ENCODE assay signal across 8 cellular contexts in the genomic region with DNA sequence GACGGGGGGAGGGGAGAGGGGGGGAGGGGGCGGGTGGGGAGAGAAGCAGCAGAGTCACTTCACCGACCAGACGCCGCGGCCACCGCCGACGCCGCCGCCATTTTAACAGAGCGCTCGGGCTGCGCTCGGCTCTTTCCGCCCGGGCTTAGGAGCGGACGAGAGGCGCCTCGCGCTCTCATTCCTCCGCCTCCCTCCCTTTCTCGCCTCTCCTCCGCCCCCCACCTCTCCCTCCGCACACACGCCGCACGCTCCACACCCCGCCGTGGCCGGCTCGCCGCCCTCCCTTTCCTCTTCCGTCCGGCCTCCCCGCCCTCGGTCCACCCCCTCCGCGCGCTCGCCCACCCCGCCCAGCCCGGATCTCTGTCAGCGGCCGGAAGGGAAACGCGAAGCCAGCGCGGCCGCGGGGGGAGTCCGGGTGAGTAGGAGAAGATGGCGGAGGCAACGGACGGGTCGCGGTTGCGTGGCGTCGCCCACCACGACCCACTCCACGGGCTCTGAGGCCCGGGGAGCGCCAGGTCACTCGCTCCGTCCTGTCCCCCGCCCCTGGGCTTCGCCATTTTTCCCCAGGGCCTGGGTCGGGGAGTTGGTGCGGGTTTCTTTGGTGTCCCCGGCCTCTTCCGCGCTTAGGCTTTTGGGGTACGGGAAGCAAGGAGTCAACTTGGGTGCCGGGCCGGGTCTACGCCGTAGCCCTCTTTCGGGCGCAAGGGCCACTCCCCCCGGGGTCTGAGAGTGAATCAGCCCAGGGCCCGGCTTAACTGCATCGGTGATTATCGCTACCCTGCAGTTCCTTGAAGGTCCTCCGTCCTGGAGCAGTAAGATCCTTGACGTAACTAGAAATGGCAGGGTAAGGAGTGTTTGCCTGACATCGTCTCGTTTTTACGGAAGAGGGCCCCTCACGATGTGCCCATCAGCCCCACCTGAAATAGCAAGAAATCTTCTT. TPM values are rescaled to one million over a fixed set of nuclear protein-coding genes. Genes with fewer than 3 reads are reported as not detected.
DNase-seq lines count a peak whose midpoint lies in the region; ATAC-seq and TF ChIP-seq lines count a peak whose summit lies in the region.

TSS of gene USP34 (minus strand) at position 123 of the 940 bp plus-strand sequence. CDS start 395 bp downstream, outside the sequence.

- no peak for TF ChIP-seq CTCF in CD4-positive, alpha-beta T cell (IDR thresholded peaks at IDR 0.05)
- no peak for TF ChIP-seq CTCF in lung (IDR thresholded peaks at IDR 0.05; ENCODE audit: control extremely low read depth, extremely low read depth)

- WGBS in lung, 2 donors: 1% methylated on average over 74 to 90 of the region's 91 CpGs

- POLR2A ChIA-PET in CD4-positive, alpha-beta T cell (lab: Charles Lee): interaction anchor here (0.7 to 4.9 kb wide), 8 partner anchors 9 to 69 kb away, joined by 3 to 53 read pairs (median 5); partner anchors contain the start of gene XPO1

- H3K27me3 ChIP-seq in CD4-positive, alpha-beta T cell (ENCODE audit: control insufficient read depth, insufficient read depth, low read length): no peaks in the 10 kb centered on the region
- H3K27me3 ChIP-seq in lung (ENCODE audit: control insufficient read depth, insufficient read depth): no peaks in the 10 kb centered on the region

- H3K36me3 Mint-ChIP-seq in CD4-positive, alpha-beta T cell (ENCODE audit: low read depth): peaks cover 46% of the 10 kb centered on the region

- peaks cover 0 to 5% of the 10 kb centered on the region in 2 donors for H3K4me1 ChIP-seq in lung (ENCODE audit: control insufficient read depth in 2 of 2, insufficient read depth in 2 of 2, low read length in 2 of 2)

- DNase-seq in CD4-positive, alpha-beta T cell: peak; percentile 83 to 94 (median 90)
- DNase-seq in HS-5 (ENCODE audit: low read depth) (peak; percentile 61), NK-92 (lab: John Stamatoyannopoulos, UW; ENCODE audit: unreplicated experiment) (peak; percentile 70), lung (ENCODE audit: low spot score) (peak; percentile 96)
- DNase-seq in activated CD8-positive, alpha-beta memory T cell treated with anti-CD3 and anti-CD28 coated beads for 24 hours: peak; percentile 92
- peak; percentile 87 for DNase-seq in effector CD4-positive, alpha-beta T cell
- DNase-seq in stimulated activated CD4-positive, alpha-beta T cell treated with anti-CD3 and anti-CD28 coated beads, TNF-alpha, amount 100 ng/mL, for 24 hours (ENCODE audit: low read depth in 3 of 3): peak; percentile 80 to 91 (median 85)

- no peaks in the 10 kb centered on the region for H3K9me3 ChIP-seq in CD4-positive, alpha-beta T cell (ENCODE audit: control insufficient read depth, low read length)
- H3K9me3 ChIP-seq in lung (ENCODE audit: control insufficient read depth in 2 of 2, insufficient read depth in 1 of 2, low read length in 1 of 2): no peaks in the 10 kb centered on the region

- peaks cover 0 to 9% of the 10 kb centered on the region in 2 donors for H3K36me3 ChIP-seq in lung (ENCODE audit: control insufficient read depth in 2 of 2, insufficient read depth in 2 of 2, low read length in 2 of 2)

- intact Hi-C loops in CD4-positive, alpha-beta T cell (cut with DNase I, micrococcal nuclease): loop anchor here (1.0 to 5.0 kb wide), 5 partner anchors 44 to 294 kb away; partner anchors contain the start of gene XPO1 (in 2 of the 2)

- peak within 1 kb of the TSS; percentile 95 for H3K27ac ChIP-seq in CD4-positive, alpha-beta T cell (ENCODE audit: low read depth, low read length)
- peak within 1 kb of the TSS; percentile 95 to 96 for H3K27ac ChIP-seq in lung (ENCODE audit: low read depth in 1 of 2, low read length in 1 of 2)

- H3K4me1 Mint-ChIP-seq in CD4-positive, alpha-beta T cell (ENCODE audit: low read depth): peaks cover 36% of the 10 kb centered on the region

- CTCF ChIA-PET in CD4-positive, alpha-beta T cell (lab: Charles Lee): no interaction called here

- no peaks in the 10 kb centered on the region for H3K27me3 Mint-ChIP-seq in CD4-positive, alpha-beta T cell

- peak within 1 kb of the TSS; percentile 95 for H3K27ac Mint-ChIP-seq in CD4-positive, alpha-beta T cell

- peak within 1 kb of the TSS; percentile 68 for H3K4me3 ChIP-seq in lung

- no peaks in the 10 kb centered on the region for H3K9me3 Mint-ChIP-seq in CD4-positive, alpha-beta T cell

- H3K4me3 Mint-ChIP-seq in CD4-positive, alpha-beta T cell: peak within 1 kb of the TSS; percentile 99

- peak; percentile 86 for ATAC-seq in CD4-positive, alpha-beta T cell (ENCODE audit: poor library complexity)
- ATAC-seq in GM19463 (IDR thresholded peaks at IDR 0.05; ENCODE audit: unreplicated experiment) (peak; percentile 77), lung (ENCODE audit: insufficient read depth, low FRiP score) (peak; percentile 95)

RNA-seq across cellular contexts. Expression of gene USP34, which starts in this region (rescaled TPM):
- 100 to 1,000 TPM; 137 to 138 TPM for total RNA-seq in CD4-positive, alpha-beta T cell
- 100 to 1,000 TPM in 1 of 2 donors, 10 to 100 TPM in 1; 87.9 to 233 TPM for total RNA-seq in lung
- 10 to 100 TPM; 38.7 to 47.7 TPM for polyA plus RNA-seq in lung

Comparison
In these comparisons a context has a peak if more than half of its experiments do, and no peak if none do; other contexts are left out.
1. Peak in every context shown above with its lines: DNase-seq, ATAC-seq, H3K4me3 ChIP-seq and H3K27ac ChIP-seq.